In the genomic region with DNA sequence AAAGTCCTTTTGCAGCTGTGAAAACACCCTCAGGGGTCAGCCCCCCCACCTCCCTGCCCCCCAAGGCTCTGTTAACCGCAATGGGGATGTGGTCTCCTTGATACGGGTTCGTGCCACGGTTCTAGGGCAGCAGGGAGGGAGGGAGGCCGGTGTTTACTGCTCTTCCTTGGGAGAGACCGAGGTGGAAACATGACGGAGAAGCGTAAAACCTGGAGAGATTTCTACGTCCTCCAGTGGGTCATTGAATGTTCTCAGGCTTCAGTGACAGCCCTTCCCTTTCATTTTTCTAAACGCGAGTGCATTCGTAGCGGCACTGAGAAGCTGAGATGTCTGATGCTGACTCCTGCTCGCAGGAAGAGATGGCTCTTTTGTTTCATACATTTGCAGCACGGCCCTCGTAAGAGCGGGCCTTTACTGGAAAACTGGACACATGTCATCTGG, we compare ENCODE assay signal across 10 cellular contexts. TPM values are rescaled to one million over a fixed set of nuclear protein-coding genes. Genes with fewer than 3 reads are reported as not detected.
DNase-seq lines count a peak whose midpoint lies in the region; ATAC-seq and TF ChIP-seq lines count a peak whose summit lies in the region.
"Had no signal": no experiment of that assay in that cellular context is flagged by ENCODE, and none has a peak within 500 bp of the region (broad histone marks: within the 10 kb centered on the region; RNA-seq: fewer than 3 reads in every experiment).

No MANE protein-coding gene starts in this region.

- no peak for DNase-seq in activated T-cell treated with anti-CD3 and anti-CD28 coated beads, Interleukin-2, amount 50 U/mL, for 24 hours
- no peak for DNase-seq in activated T-cell treated with anti-CD3 and anti-CD28 coated beads, Interleukin-2, amount 50 U/mL, for 1 hour
- DNase-seq in activated naive CD8-positive, alpha-beta T cell treated with anti-CD3 and anti-CD28 coated beads for 36 hours: no peak
- DNase-seq in inferior parietal cortex (ENCODE audit: extremely low spot score): peak; percentile 65
- DNase-seq in substantia nigra (lab: John Stamatoyannopoulos, UW): peak in 5 of 49 donors; percentile 30 to 72 (median 58)
- DNase-seq in COR-L47 (lab: John Stamatoyannopoulos, UW): no peak
- DNase-seq in putamen (ENCODE audit: low spot score): no peak
- no peak for DNase-seq in omental fat pad (ENCODE audit: low spot score)
- DNase-seq: activated CD8-positive, alpha-beta memory T cell treated with anti-CD3 and anti-CD28 coated beads, Interleukin-2, amount 50 U/mL, for 48 hours; NCI-H1930 had no signal

- no peak overlapping the region for H3K27ac Mint-ChIP-seq in activated T-cell treated with anti-CD3 and anti-CD28 coated beads, Interleukin-2, amount 50 U/mL, for 24 hours
- H3K27ac Mint-ChIP-seq in activated naive CD8-positive, alpha-beta T cell treated with anti-CD3 and anti-CD28 coated beads for 36 hours: no peak overlapping the region

- no peak for ATAC-seq in omental fat pad (ENCODE audit: low FRiP score)

- TF ChIP-seq CTCF in omental fat pad (IDR thresholded peaks at IDR 0.05): no peak

- H3K36me3 Mint-ChIP-seq in activated T-cell treated with anti-CD3 and anti-CD28 coated beads, Interleukin-2, amount 50 U/mL, for 24 hours (ENCODE audit: low read depth): no peaks in the 10 kb centered on the region
- H3K36me3 Mint-ChIP-seq in activated naive CD8-positive, alpha-beta T cell treated with anti-CD3 and anti-CD28 coated beads for 36 hours: no peaks in the 10 kb centered on the region

- H3K4me1 Mint-ChIP-seq in activated T-cell treated with anti-CD3 and anti-CD28 coated beads, Interleukin-2, amount 50 U/mL, for 24 hours (ENCODE audit: low read depth): peaks cover 18% of the 10 kb centered on the region
- H3K4me1 Mint-ChIP-seq in activated naive CD8-positive, alpha-beta T cell treated with anti-CD3 and anti-CD28 coated beads for 36 hours: peaks cover 16% of the 10 kb centered on the region

- H3K27ac ChIP-seq in substantia nigra (ENCODE audit: low read depth, low read length, poor library complexity, severe bottlenecking): peak overlapping the region; percentile 98

- no peaks in the 10 kb centered on the region for H3K9me3 Mint-ChIP-seq in activated T-cell treated with anti-CD3 and anti-CD28 coated beads, Interleukin-2, amount 50 U/mL, for 24 hours
- H3K9me3 Mint-ChIP-seq in activated naive CD8-positive, alpha-beta T cell treated with anti-CD3 and anti-CD28 coated beads for 36 hours: no peaks in the 10 kb centered on the region

- H3K4me3 Mint-ChIP-seq in activated T-cell treated with anti-CD3 and anti-CD28 coated beads, Interleukin-2, amount 50 U/mL, for 24 hours: peak overlapping the region; percentile 54
- H3K4me3 Mint-ChIP-seq in activated naive CD8-positive, alpha-beta T cell treated with anti-CD3 and anti-CD28 coated beads for 36 hours: peak overlapping the region; percentile 58

- peaks cover 46% of the 10 kb centered on the region for H3K27me3 Mint-ChIP-seq in activated T-cell treated with anti-CD3 and anti-CD28 coated beads, Interleukin-2, amount 50 U/mL, for 24 hours
- peaks cover 46% of the 10 kb centered on the region for H3K27me3 Mint-ChIP-seq in activated naive CD8-positive, alpha-beta T cell treated with anti-CD3 and anti-CD28 coated beads for 36 hours

RNA-seq across cellular contexts. Expression of a gene that starts 40.5 kb away (rescaled TPM):
- 10 to 100 TPM; 19.1 to 20.2 TPM for total RNA-seq in activated naive CD8-positive, alpha-beta T cell treated with anti-CD3 and anti-CD28 coated beads for 36 hours
- total RNA-seq in omental fat pad: 100 to 1,000 TPM in 1 of 4 donors, 10 to 100 TPM in 3; 30.2 to 103 (median 51.7) TPM
